6 cellular contexts compared by ENCODE assay signal in the genomic region with DNA sequence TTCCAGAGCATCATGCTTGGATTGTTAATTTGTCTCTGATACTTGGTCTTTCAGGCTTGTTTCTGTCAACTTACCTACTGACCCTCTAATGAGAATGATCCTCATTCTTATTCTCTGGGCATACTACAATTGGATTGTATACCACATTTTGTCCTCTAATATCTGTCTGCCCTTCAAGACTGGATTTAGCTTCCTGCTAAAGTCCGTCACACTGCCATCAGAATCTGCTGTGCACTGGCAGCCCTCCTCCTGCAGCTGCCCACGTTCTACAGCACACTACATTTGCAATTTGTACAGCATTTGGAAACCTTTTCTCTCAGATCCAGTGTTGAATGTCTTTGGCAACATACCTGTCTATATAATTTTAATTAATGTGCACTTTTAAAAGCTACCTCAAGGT.
"Had no signal": no experiment of that assay in that cellular context is flagged by ENCODE, and none has a peak within 500 bp of the region (broad histone marks: within the 10 kb centered on the region; RNA-seq: fewer than 3 reads in every experiment).

No MANE protein-coding gene starts in this region.

- FAIRE-seq: HepG2, HTR-8/SVneo, K562 had no signal

- DNase-seq: IMR-90, KBM-7, KG1 had no signal
